ENCODE assay signal across 23 cellular contexts in the genomic region with DNA sequence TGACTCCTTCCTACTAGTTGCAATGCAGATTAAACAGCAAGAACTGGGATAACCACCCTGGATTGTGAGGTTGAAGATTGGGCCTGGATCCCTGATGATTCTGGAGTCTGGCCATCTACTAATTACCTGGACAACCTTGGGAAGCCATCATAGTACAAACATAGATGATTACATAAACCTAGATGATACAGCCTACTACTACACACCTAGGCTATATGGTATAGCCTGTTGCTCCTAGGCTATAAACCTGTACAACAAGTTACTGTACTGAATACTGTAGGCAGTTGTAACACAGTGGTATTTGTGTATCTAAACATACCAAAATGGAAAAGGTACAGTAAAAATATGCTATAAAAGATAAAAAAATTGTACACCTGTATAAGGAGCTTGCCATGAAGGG.
"Had no signal": no experiment of that assay in that cellular context is flagged by ENCODE, and none has a peak within 500 bp of the region (broad histone marks: within the 10 kb centered on the region; RNA-seq: fewer than 3 reads in every experiment).

No MANE protein-coding gene starts in this region.

- H3K9me3 ChIP-seq: ovary, psoas muscle, right lobe of liver, sigmoid colon, stomach, tibial artery, transverse colon, upper lobe of right lung, uterus had no signal

- DNase-seq: natural killer cell; occipital lobe; ovary; posterior cingulate gyrus; psoas muscle; right cardiac atrium; right lobe of liver; sigmoid colon; small intestine; stimulated activated CD4-positive, alpha-beta T cell treated with anti-CD3 and anti-CD28 coated beads, Interleukin-15, amount 100 ng/mL, for 24 hours; stimulated activated CD4-positive, alpha-beta T cell treated with anti-CD3 and anti-CD28 coated beads, Interleukin-2, amount 100 ng/mL, for 24 hours; stimulated activated CD4-positive, alpha-beta T cell treated with anti-CD3 and anti-CD28 coated beads, Interleukin-2, amount 100 ng/mL, for 48 hours; stimulated activated CD4-positive, alpha-beta T cell treated with anti-CD3 and anti-CD28 coated beads, Interleukin-4, amount 100 ng/mL, for 24 hours; stimulated activated naive B cell treated with anti-CD40 and anti-IgM and Interleukin-4, amounts not matched to agents 10 μg/mL and 1 μg/mL and 100 μg/mL, for 72 hours; stimulated activated naive CD4-positive, alpha-beta T cell treated with Interleukin-2 at 50 U/mL for 16 hours; stomach; tibial artery; transverse colon; upper lobe of right lung; uterus had no signal

- H2AFZ ChIP-seq: neural progenitor cell, parathyroid adenoma had no signal

- H3K36me3 ChIP-seq: neural progenitor cell, ovary, uterus had no signal

- H3K4me2 ChIP-seq: neural progenitor cell had no signal

- ATAC-seq: natural killer cell; psoas muscle; right cardiac atrium; right lobe of liver; stimulated activated effector memory CD8-positive, alpha-beta T cell treated with anti-CD3 and anti-CD28 coated beads, Interleukin-12 subunit alpha, Interleukin-12 subunit beta, amount 100 ng/mL, for 72 hours; stimulated activated naive B cell treated with anti-CD40 and anti-IgM and Interleukin-4, amounts not matched to agents 10 μg/mL and 1 μg/mL and 100 μg/mL, for 72 hours; upper lobe of right lung had no signal

- H3K9ac ChIP-seq: neural progenitor cell, parathyroid adenoma had no signal

- H3K79me2 ChIP-seq: parathyroid adenoma had no signal

- H3K27ac ChIP-seq: neural progenitor cell, ovary, parathyroid adenoma, psoas muscle, right lobe of liver, sigmoid colon, stomach, tibial artery, transverse colon, upper lobe of right lung, uterus had no signal

- H3K27me3 ChIP-seq: neural progenitor cell, ovary, right lobe of liver, sigmoid colon, stomach, tibial artery, transverse colon, upper lobe of right lung, uterus had no signal

- H3K4me3 ChIP-seq: neural progenitor cell, ovary, psoas muscle, right lobe of liver, sigmoid colon, stomach, tibial artery, transverse colon, upper lobe of right lung, uterus had no signal

- H3K4me1 ChIP-seq: neural progenitor cell, parathyroid adenoma, psoas muscle, right lobe of liver, tibial artery, transverse colon, upper lobe of right lung, uterus had no signal
